Comparison of ENCODE assay signal across 14 cellular contexts in the genomic region with DNA sequence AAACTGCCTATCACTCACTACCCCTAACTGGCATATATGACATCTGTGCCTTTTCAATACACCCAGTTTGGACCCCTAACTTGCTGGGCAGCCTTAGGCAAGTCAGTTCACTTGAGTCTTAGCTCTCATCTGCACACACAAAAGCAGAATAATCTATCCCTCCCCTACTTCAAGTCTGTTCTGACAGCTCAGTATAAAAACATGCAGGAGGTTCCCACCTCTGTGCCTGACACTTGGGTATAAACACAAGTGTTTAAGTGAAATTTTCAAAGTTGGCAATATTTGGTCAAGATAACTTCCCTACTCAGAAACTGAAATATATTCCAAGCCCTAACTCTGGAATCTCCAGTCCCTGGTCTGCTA. TPM values are rescaled to one million over a fixed set of nuclear protein-coding genes. Genes with fewer than 3 reads are reported as not detected.
DNase-seq lines count a peak whose midpoint lies in the region; ATAC-seq, FAIRE-seq and TF ChIP-seq lines count a peak whose summit lies in the region.
"Had no signal": no experiment of that assay in that cellular context is flagged by ENCODE, and none has a peak within 500 bp of the region (broad histone marks: within the 10 kb centered on the region; RNA-seq: fewer than 3 reads in every experiment).

No MANE protein-coding gene starts in this region.

- peak overlapping the region; percentile 68 for H3K27ac Mint-ChIP-seq in type B pancreatic cell

- peaks cover 49% of the 10 kb centered on the region for H3K36me3 Mint-ChIP-seq in type B pancreatic cell

- H3K27ac ChIP-seq in HepG2 (ENCODE audit: extremely low read length, insufficient read depth, low read length) (peak overlapping the region; percentile 12), right lobe of liver (no peak overlapping the region), esophagus squamous epithelium (peak overlapping the region in 3 of 4 donors; percentile 36 to 40 (median 38))

- no peak for TF ChIP-seq CTCF in HepG2 (CRISPR knock-in tag; IDR thresholded peaks at IDR 0.05)
- no peak for TF ChIP-seq CTCF in right lobe of liver (IDR thresholded peaks at IDR 0.05)
- TF ChIP-seq CTCF in esophagus squamous epithelium (IDR thresholded peaks at IDR 0.05): no peak
- TF ChIP-seq CTCF in type B pancreatic cell (conservative IDR thresholded peaks at IDR 0.05): no peak

- no peak overlapping the region for H3K9ac ChIP-seq in HepG2 (ENCODE audit: insufficient read depth, low read depth, low read length)

- no peak overlapping the region for H2AFZ ChIP-seq in HepG2 (ENCODE audit: low read length)

- no peak for ATAC-seq in HepG2
- no peak for ATAC-seq in right lobe of liver
- no peak for ATAC-seq in SK-N-SH treated with all-trans-retinoic acid at 6 μM for 48 hours

- in situ Hi-C loops in HepG2 (cut with HindIII; ENCODE audit: extremely low pct_ligation_motif_present, low pct_unique_long_range_greater_than_20kb): no loop called here

- TF ChIP-seq POLR2A in HepG2 (IDR thresholded peaks at IDR 0.05; ENCODE audit: insufficient read depth in 1 of 2, low read depth in 2 of 2, low read length in 2 of 2): 0 out of 4 replicates have a peak, but pooled peaks of 1 of the 2 experiments have one; percentile 42
- TF ChIP-seq POLR2A in right lobe of liver (IDR thresholded peaks at IDR 0.05): no peak
- no peak for TF ChIP-seq POLR2A in esophagus squamous epithelium (IDR thresholded peaks at IDR 0.05)

- H3K27me3 Mint-ChIP-seq in type B pancreatic cell: no peaks in the 10 kb centered on the region

- H3K27me3 ChIP-seq in HepG2 (ENCODE audit: control insufficient read depth in 1 of 2, insufficient read depth in 2 of 2, low read length in 2 of 2) (no peaks in the 10 kb centered on the region), right lobe of liver (no peaks in the 10 kb centered on the region), esophagus squamous epithelium (no peaks in the 10 kb centered on the region)

- no peak for TF ChIP-seq RAD21 in HepG2 (CRISPR knock-in tag; IDR thresholded peaks at IDR 0.05)

- POLR2A ChIA-PET in HepG2 (lab: Yijun Ruan, JAX): interaction anchor here (4.6 to 6.5 kb wide), 2 partner anchors 9 to 13 kb away, joined by 19 to 102 read pairs; a partner anchor contains a TSS

- H3K9me3 ChIP-seq in HepG2 (ENCODE audit: low read length) (no peaks in the 10 kb centered on the region), right lobe of liver (no peaks in the 10 kb centered on the region), esophagus squamous epithelium (no peaks in the 10 kb centered on the region)

- no peak for FAIRE-seq in HepG2 (lab: Jason Lieb, UNC)
- FAIRE-seq: kidney had no signal

- intact Hi-C loops in HepG2 (cut with micrococcal nuclease; ENCODE audit: unreplicated experiment) (no loop called here), right lobe of liver (cut with DNase I) (loop anchor here in 1 of 2 donors (10.0 kb wide), 1 partner anchor 46 kb away; no protein-coding TSS in a partner anchor), esophagus squamous epithelium (cut with DNase I) (no loop called here)

- H3K4me1 ChIP-seq in HepG2 (ENCODE audit: insufficient read depth, low read length): peaks cover 46% of the 10 kb centered on the region
- peaks cover 0 to 19% (median 0%) of the 10 kb centered on the region in 4 donors for H3K4me1 ChIP-seq in right lobe of liver
- peaks cover 19 to 98% (median 67%) of the 10 kb centered on the region in 3 donors for H3K4me1 ChIP-seq in esophagus squamous epithelium

- H4K20me1 ChIP-seq in HepG2 (ENCODE audit: insufficient read depth, low read length): peaks cover 47% of the 10 kb centered on the region

- no peak overlapping the region for H3K4me2 ChIP-seq in HepG2 (ENCODE audit: low read depth, low read length)

- CTCF ChIA-PET in HepG2 (lab: Yijun Ruan, JAX; ENCODE audit: low intra/inter-chr PET ratio, low total read pairs): no interaction called here

- peaks cover 14 to 90% of the 10 kb centered on the region in 2 experiments for H3K36me3 ChIP-seq in HepG2 (replicated peaks in 1 of 2; ENCODE audit: control insufficient read depth in 1 of 2, insufficient read depth in 2 of 2, low read length in 2 of 2)
- H3K36me3 ChIP-seq in right lobe of liver: peaks cover 28 to 71% (median 51%) of the 10 kb centered on the region in 4 donors
- peaks cover 42 to 100% (median 54%) of the 10 kb centered on the region in 3 donors for H3K36me3 ChIP-seq in esophagus squamous epithelium

- H3K4me3 ChIP-seq in HepG2 (replicated peaks in 1 of 3; ENCODE audit: insufficient read depth in 1 of 3, low read depth in 2 of 3, low read length in 3 of 3): no peak overlapping the region
- H3K4me3 ChIP-seq in right lobe of liver: no peak overlapping the region
- peak overlapping the region in 1 of 4 donors; percentile 5 for H3K4me3 ChIP-seq in esophagus squamous epithelium

- H3K9me3 Mint-ChIP-seq in type B pancreatic cell: no peaks in the 10 kb centered on the region

- peaks cover 8% of the 10 kb centered on the region for H3K79me2 ChIP-seq in HepG2 (ENCODE audit: insufficient read depth, low read length)

- no peak overlapping the region for H3K4me3 Mint-ChIP-seq in type B pancreatic cell

- peaks cover 33% of the 10 kb centered on the region for H3K4me1 Mint-ChIP-seq in type B pancreatic cell (ENCODE audit: unreplicated experiment)

- BruUV-seq in HepG2 (replicated peaks; lab: Mats Ljungman, UMichigan): no TSS peak

- TF ChIP-seq EP300 in HepG2 (IDR thresholded peaks at IDR 0.05; ENCODE audit: low read depth in 2 of 2, low read length in 2 of 2): no peak
- no peak for TF ChIP-seq EP300 in HepG2 (CRISPR knock-in tag; IDR thresholded peaks at IDR 0.05; ENCODE audit: borderline replicate concordance)

- DNase-seq in HepG2 (ENCODE audit: low spot score) (no peak), right lobe of liver (no peak), esophagus squamous epithelium (lab: John Stamatoyannopoulos, UW) (no peak), type B pancreatic cell (ENCODE audit: extremely low spot score, unreplicated experiment) (no peak), NCI-H446 (lab: John Stamatoyannopoulos, UW) (no peak), ecto neural progenitor cell (ENCODE audit: low spot score) (no peak), globus pallidus (ENCODE audit: low spot score) (no peak)
- DNase-seq: aorta; effector CD4-positive, alpha-beta T cell; MV-4-11; NCI-H2227 treated with DMSO at 0.1 percent for 48 hours; T-helper 2 cell had no signal

TF ChIP-seq in HepG2, 621 proteins besides CTCF, POLR2A, EP300 and RAD21:
- TF ChIP-seq POLR2G (IDR thresholded peaks at IDR 0.05; ENCODE audit: low read depth, low read length) (peak; percentile 5; the same call in 1 of the 2 replicates), SMARCE1 (IDR thresholded peaks at IDR 0.05; ENCODE audit: borderline replicate concordance) (no peak)

TF ChIP-seq in SK-N-SH treated with all-trans-retinoic acid at 6 μM for 48 hours, 23 proteins besides CTCF, POLR2A, EP300 and RAD21:
- TF ChIP-seq ZC3H10 (CRISPR knock-in tag; IDR thresholded peaks at IDR 0.05) (0 out of 2 replicates have a peak, but pooled peaks have one; percentile 2), PPARA (CRISPR knock-in tag; IDR thresholded peaks at IDR 0.05; ENCODE audit: borderline replicate concordance) (no peak), GLIS3 (CRISPR knock-in tag; IDR thresholded peaks at IDR 0.05) (no peak), ZNF70 (CRISPR knock-in tag; IDR thresholded peaks at IDR 0.05) (no peak)

RNA-seq across cellular contexts. Expression of a gene that starts 12.6 kb away (rescaled TPM):
- 807 and 1,064 TPM in 2 replicates for total RNA-seq in HepG2 (2016; rRNA removed; fragmentation: Illumina TruSeq; extraction: Trizol)
- total RNA-seq in HepG2 (2016; cell fraction: cytosol; rRNA removed; fragmentation: Illumina TruSeq; extraction: Trizol; ENCODE audit: low read depth): 62.0 and 74.9 TPM in 2 replicates
- total RNA-seq in HepG2 (2016; cell fraction: insoluble cytoplasmic fraction; rRNA removed; fragmentation: Illumina TruSeq; extraction: Trizol): 774 and 1,069 TPM in 2 replicates
- 140 and 164 TPM in 2 replicates for total RNA-seq in HepG2 (2016; cell fraction: membrane; rRNA removed; fragmentation: Illumina TruSeq; extraction: Trizol)
- 1,562 and 1,725 TPM in 2 replicates for total RNA-seq in HepG2 (2016; cell fraction: nucleus; rRNA removed; fragmentation: Illumina TruSeq; extraction: Trizol)
- polyA plus RNA-seq in HepG2 (2011; rRNA removed): 329 and 382 TPM in 2 replicates
- 90.5 and 96.7 TPM in 2 replicates for polyA plus RNA-seq in HepG2 (2011; cell fraction: cytosol; rRNA removed)
- polyA plus RNA-seq in HepG2 (2011; cell fraction: nucleus; rRNA removed): 1,180 and 1,349 TPM in 2 replicates
- polyA plus RNA-seq in HepG2 (2012): 483 and 590 TPM in 2 replicates
- polyA plus RNA-seq in HepG2 (2016; cell fraction: cytosol; fragmentation: Illumina TruSeq; extraction: Trizol; ENCODE audit: low read depth): 35.6 TPM in 2 replicates
- 527 and 548 TPM in 2 replicates for polyA plus RNA-seq in HepG2 (2016; cell fraction: insoluble cytoplasmic fraction; fragmentation: Illumina TruSeq; extraction: Trizol; ENCODE audit: low read depth)
- 79.3 and 80.3 TPM in 2 replicates for polyA plus RNA-seq in HepG2 (2016; cell fraction: membrane; fragmentation: Illumina TruSeq; extraction: Trizol; ENCODE audit: low read depth)
- polyA plus RNA-seq in HepG2 (2016; cell fraction: nucleus; fragmentation: Illumina TruSeq; extraction: Trizol; ENCODE audit: insufficient read depth, low read depth): 2,398 and 2,412 TPM in 2 replicates
- 416 and 431 TPM in 2 replicates for polyA minus RNA-seq in HepG2 (2011; rRNA and poly(A)+ RNA removed; ENCODE audit: low replicate concordance)
- polyA minus RNA-seq in HepG2 (2011; cell fraction: cytosol; rRNA and poly(A)+ RNA removed): 259 and 342 TPM in 2 replicates
- 3,243 and 3,756 TPM in 2 replicates for polyA minus RNA-seq in HepG2 (2011; cell fraction: nucleus; rRNA and poly(A)+ RNA removed)
- total RNA-seq in right lobe of liver: 100 to 1,000 TPM; 140 to 305 (median 219) TPM
- total RNA-seq in esophagus squamous epithelium: 100 to 1,000 TPM; 209 to 645 (median 383) TPM
- 560 and 893 TPM in 2 replicates for total RNA-seq in type B pancreatic cell (ENCODE audit: low replicate concordance)

Comparison
In these comparisons a context has a peak if more than half of its experiments do, and no peak if none do; other contexts are left out.
1. H3K27ac ChIP-seq: peak in HepG2 (single experiment) and esophagus squamous epithelium (3 of 4); none in right lobe of liver (0 of 3).